8 cellular contexts compared by ENCODE assay signal in the genomic region with DNA sequence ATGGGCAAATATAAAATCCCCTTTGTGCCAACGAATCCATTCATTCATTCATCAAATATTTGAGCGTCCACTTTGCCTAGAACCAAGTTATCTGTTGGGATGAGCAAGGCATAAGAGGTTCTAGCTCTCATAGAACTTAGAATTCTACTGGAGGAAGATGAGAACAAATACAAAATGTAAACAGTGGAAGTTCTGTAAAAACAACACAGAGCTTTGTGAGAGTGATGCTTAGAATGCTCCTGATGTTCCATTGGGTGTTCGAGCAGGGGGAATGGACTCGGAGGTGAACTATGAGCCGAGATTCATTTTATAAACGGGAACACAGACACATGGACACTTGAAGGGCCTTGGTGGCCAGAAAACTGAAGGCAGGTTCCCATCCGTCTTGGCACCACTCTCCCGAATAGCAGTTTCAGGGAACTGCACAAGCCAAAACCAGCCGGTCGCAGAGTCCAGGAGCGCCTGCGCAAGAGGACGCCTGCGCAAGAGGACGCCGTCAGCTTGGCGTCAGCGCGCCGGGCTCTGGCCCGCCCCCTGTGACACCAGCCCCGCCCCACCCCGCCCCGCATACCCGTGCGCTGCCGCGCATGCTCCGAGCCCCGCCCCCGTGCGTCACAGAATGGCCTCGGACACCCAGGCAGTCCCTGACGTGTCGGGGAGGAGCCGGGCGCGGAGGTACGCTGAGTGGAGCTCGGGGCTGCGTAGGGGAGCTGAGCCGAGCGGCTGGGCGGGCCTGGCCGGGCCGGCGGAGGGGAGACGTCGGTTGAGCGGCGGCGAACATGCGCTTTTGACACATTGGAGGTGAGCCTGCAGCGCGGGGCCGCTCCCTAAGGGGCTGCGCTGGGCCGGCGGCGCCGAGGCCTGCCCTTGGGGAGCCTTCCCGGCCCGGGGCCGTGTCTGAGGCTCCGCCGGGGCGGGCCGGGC. TPM values are rescaled to one million over a fixed set of nuclear protein-coding genes. Genes with fewer than 3 reads are reported as not detected.
A peak's percentile ranks its signal among the peaks of the same experiment; 100 is the strongest.
DNase-seq lines count a peak whose midpoint lies in the region; ATAC-seq and TF ChIP-seq lines count a peak whose summit lies in the region.

A gene with protein sequence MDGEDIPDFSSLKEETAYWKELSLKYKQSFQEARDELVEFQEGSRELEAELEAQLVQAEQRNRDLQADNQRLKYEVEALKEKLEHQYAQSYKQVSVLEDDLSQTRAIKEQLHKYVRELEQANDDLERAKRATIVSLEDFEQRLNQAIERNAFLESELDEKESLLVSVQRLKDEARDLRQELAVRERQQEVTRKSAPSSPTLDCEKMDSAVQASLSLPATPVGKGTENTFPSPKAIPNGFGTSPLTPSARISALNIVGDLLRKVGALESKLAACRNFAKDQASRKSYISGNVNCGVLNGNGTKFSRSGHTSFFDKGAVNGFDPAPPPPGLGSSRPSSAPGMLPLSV (plus strand): TSS at position 640 of the 924 bp plus-strand sequence. CDS start 8,388 bp downstream, outside the sequence.

- H3K79me2 ChIP-seq in OCI-LY3 (ENCODE audit: low read length), result peaks cover 43% of the 10 kb centered on the region

- H3K4me1 Mint-ChIP-seq in endothelial cell (ENCODE audit: unreplicated experiment), result peaks cover 25% of the 10 kb centered on the region
- peaks cover 16% of the 10 kb centered on the region for H3K4me1 Mint-ChIP-seq in mesothelial cell of epicardium

- peak within 1 kb of the TSS; percentile 90 for H3K4me3 ChIP-seq in OCI-LY3 (ENCODE audit: low read length)

- H3K36me3 Mint-ChIP-seq in endothelial cell (ENCODE audit: low read depth, unreplicated experiment), result peaks cover 14% of the 10 kb centered on the region
- peaks cover 6% of the 10 kb centered on the region for H3K36me3 Mint-ChIP-seq in mesothelial cell of epicardium

- peaks cover 5% of the 10 kb centered on the region; the same call in 1 of the 2 replicates for H3K4me1 ChIP-seq in OCI-LY3 (ENCODE audit: low read length)

- H3K27ac ChIP-seq in OCI-LY3 (ENCODE audit: low read length), result peak within 1 kb of the TSS; percentile 57

- DNase-seq in DMS 273 (lab: John Stamatoyannopoulos, UW; ENCODE audit: unreplicated experiment), result peak; percentile 97
- DNase-seq in HuH-7.5 (ENCODE audit: low spot score), result peak; percentile 93
- DNase-seq in activated CD8-positive, alpha-beta memory T cell treated with anti-CD3 and anti-CD28 coated beads, Interleukin-2, amount 50 U/mL, for 48 hours, result peak; percentile 99
- DNase-seq in endothelial cell (ENCODE audit: low spot score), result peak; percentile 98
- peak; percentile 99 for DNase-seq in mesothelial cell of epicardium (ENCODE audit: low spot score in 2 of 2, unreplicated experiment in 2 of 2)
- DNase-seq in stimulated activated CD8-positive, alpha-beta memory T cell treated with anti-CD3 and anti-CD28 coated beads, Interleukin-15, amount 100 ng/mL, for 4 hours (ENCODE audit: low read depth in 2 of 2), result peak; percentile 97 to 98

- ATAC-seq in GM21528 (IDR thresholded peaks at IDR 0.05; ENCODE audit: low FRiP score, unreplicated experiment), result peak; percentile 95

- peak within 1 kb of the TSS; percentile 48 for H2AFZ ChIP-seq in OCI-LY3 (ENCODE audit: low read depth, low read length)

- no peaks in the 10 kb centered on the region for H3K9me3 ChIP-seq in OCI-LY3 (ENCODE audit: insufficient read depth, low read length)

- H3K27me3 ChIP-seq in OCI-LY3 (ENCODE audit: low read depth, low read length), result no peaks in the 10 kb centered on the region

- peaks cover 10% of the 10 kb centered on the region for H4K20me1 ChIP-seq in OCI-LY3 (ENCODE audit: insufficient read depth, low read length)

- H3K27ac Mint-ChIP-seq in endothelial cell (ENCODE audit: unreplicated experiment) (peak within 1 kb of the TSS; percentile 94), mesothelial cell of epicardium (peak within 1 kb of the TSS; percentile 99)

- TF ChIP-seq CTCF in OCI-LY3 (IDR thresholded peaks at IDR 0.05; ENCODE audit: low read depth, low read length) (no peak), endothelial cell (IDR thresholded peaks at IDR 0.05; ENCODE audit: unreplicated experiment) (no peak), mesothelial cell of epicardium (IDR thresholded peaks at IDR 0.05; ENCODE audit: unreplicated experiment) (no peak)

- H3K4me3 Mint-ChIP-seq in endothelial cell (ENCODE audit: unreplicated experiment), result peak within 1 kb of the TSS; percentile 97
- H3K4me3 Mint-ChIP-seq in mesothelial cell of epicardium, result peak within 1 kb of the TSS; percentile 88

- H3K27me3 Mint-ChIP-seq in endothelial cell (ENCODE audit: unreplicated experiment) (peaks cover 10% of the 10 kb centered on the region), mesothelial cell of epicardium (ENCODE audit: low read depth) (no peaks in the 10 kb centered on the region)

- peaks cover 3% of the 10 kb centered on the region for H3K36me3 ChIP-seq in OCI-LY3 (replicated peaks; ENCODE audit: low read depth, low read length)

- peak within 1 kb of the TSS; percentile 79 for H3K9ac ChIP-seq in OCI-LY3 (ENCODE audit: low read length)

- peak within 1 kb of the TSS; percentile 84 for H3K4me2 ChIP-seq in OCI-LY3 (ENCODE audit: low read length)

- H3K9me3 Mint-ChIP-seq in endothelial cell (ENCODE audit: unreplicated experiment) (no peaks in the 10 kb centered on the region), mesothelial cell of epicardium (no peaks in the 10 kb centered on the region)

RNA-seq across cellular contexts. Expression of the gene that starts here (rescaled TPM):
- total RNA-seq in endothelial cell (ENCODE audit: unreplicated experiment) (82.4 TPM), mesothelial cell of epicardium (60.2 to 63.3 TPM (median 61.2 TPM) in 3 replicates)

Comparison
In these comparisons a context has a peak if more than half of its experiments do, and no peak if none do; other contexts are left out.
1. Peak in every context shown above with its lines: DNase-seq, ATAC-seq, H3K4me3 ChIP-seq and H3K27ac ChIP-seq.